14 cellular contexts compared by ENCODE assay signal in genomic region chr21:34499116-34499515, GRCh38. TPM values are rescaled to one million over a fixed set of nuclear protein-coding genes. Genes with fewer than 3 reads are reported as not detected.
A peak's percentile ranks its signal among the peaks of the same experiment; 100 is the strongest.
DNase-seq lines count a peak whose midpoint lies in the region; FAIRE-seq and TF ChIP-seq lines count a peak whose summit lies in the region.
"Had no signal": no experiment of that assay in that cellular context is flagged by ENCODE, and none has a peak within 500 bp of the region (broad histone marks: within the 10 kb centered on the region; RNA-seq: fewer than 3 reads in every experiment).

No MANE protein-coding gene starts in this region.

- WGBS in trophoblast cell (ENCODE audit: extremely low coverage, insufficient coverage, insufficient read length), result no CpG with 5 or more reads among the region's 4 CpGs
- WGBS in neuronal stem cell (ENCODE audit: extremely low coverage in 2 of 2, insufficient read length in 2 of 2, insufficient replicate concordance in 1 of 2), 2 donors, result no CpG with 5 or more reads among the region's 4 CpGs

- H2BK15ac ChIP-seq in neuronal stem cell (ENCODE audit: low read length), result no peak overlapping the region

- H4K12ac ChIP-seq in trophoblast cell (ENCODE audit: low read depth, low read length), result no peak overlapping the region

- H3K4me1 ChIP-seq in trophoblast cell (ENCODE audit: control insufficient read depth in 1 of 2, insufficient read depth in 2 of 2, low read length in 2 of 2), result peaks cover 12% of the 10 kb centered on the region in 2 experiments
- no peaks in the 10 kb centered on the region for H3K4me1 ChIP-seq in neuronal stem cell (ENCODE audit: control insufficient read depth in 2 of 2, insufficient read depth in 1 of 2, low read depth in 1 of 2, low read length in 2 of 2)

- peak overlapping the region; percentile 54 for H3K27ac ChIP-seq in trophoblast cell (ENCODE audit: low read depth, low read length)
- H3K27ac ChIP-seq in neuronal stem cell (replicated peaks; ENCODE audit: low read length), result no peak overlapping the region
- H3K27ac ChIP-seq: GM23248, HL-60 had no signal

- H4K8ac ChIP-seq in trophoblast cell (ENCODE audit: low read depth, low read length) (no peak overlapping the region), neuronal stem cell (ENCODE audit: low read depth, low read length) (no peak overlapping the region)

- H3K79me2 ChIP-seq in trophoblast cell (ENCODE audit: control insufficient read depth, insufficient read depth, low read length, poor library complexity), result no peaks in the 10 kb centered on the region

- no peak overlapping the region for H2BK120ac ChIP-seq in trophoblast cell (ENCODE audit: insufficient read depth, low read length, poor library complexity)
- no peak overlapping the region for H2BK120ac ChIP-seq in neuronal stem cell (ENCODE audit: low read depth, low read length)

- H3K36me3 ChIP-seq in bronchial epithelial cell (ENCODE audit: control insufficient read depth, insufficient read depth, low read length), result no peaks in the 10 kb centered on the region
- H3K36me3 ChIP-seq in trophoblast cell (ENCODE audit: control insufficient read depth in 1 of 2, insufficient read depth in 2 of 2, low read length in 2 of 2), result no peaks in the 10 kb centered on the region
- H3K36me3 ChIP-seq in neuronal stem cell (replicated peaks in 1 of 2; ENCODE audit: control insufficient read depth in 2 of 2, insufficient read depth in 2 of 2, low read length in 2 of 2), result no peaks in the 10 kb centered on the region

- H3K9me3 ChIP-seq in trophoblast cell (ENCODE audit: insufficient read depth, low read depth, low read length) (peaks cover 2% of the 10 kb centered on the region), neuronal stem cell (replicated peaks in 1 of 2; ENCODE audit: control insufficient read depth in 2 of 2, insufficient read depth in 1 of 2, low read depth in 1 of 2, low read length in 2 of 2) (peaks cover 0 to 4% of the 10 kb centered on the region in 2 donors)

- no peak for TF ChIP-seq CTCF in bronchial epithelial cell (IDR thresholded peaks at IDR 0.05; ENCODE audit: insufficient read depth, low read length, severe bottlenecking)

- H3K18ac ChIP-seq in trophoblast cell (ENCODE audit: low read length) (no peak overlapping the region), neuronal stem cell (ENCODE audit: low read length) (no peak overlapping the region)

- no peak overlapping the region for H3K23ac ChIP-seq in trophoblast cell (ENCODE audit: low read length)
- H3K23ac ChIP-seq in neuronal stem cell (ENCODE audit: low read depth, low read length, poor library complexity), result no peak overlapping the region

- H2AFZ ChIP-seq in trophoblast cell (ENCODE audit: insufficient read depth, low read length, poor library complexity) (no peak overlapping the region), neuronal stem cell (ENCODE audit: low read length) (no peak overlapping the region)
- H2AFZ ChIP-seq: GM23248 had no signal

- H2BK5ac ChIP-seq in trophoblast cell (ENCODE audit: low read depth, low read length, poor library complexity) (peak overlapping the region; percentile 9), neuronal stem cell (ENCODE audit: low read length) (no peak overlapping the region)

- no peak overlapping the region for H3K9ac ChIP-seq in trophoblast cell (ENCODE audit: low read length)
- no peak overlapping the region for H3K9ac ChIP-seq in neuronal stem cell (ENCODE audit: low read depth, low read length, poor library complexity)
- H3K9ac ChIP-seq: GM23248 had no signal

- H3K4ac ChIP-seq in trophoblast cell (ENCODE audit: low read depth, low read length), result no peak overlapping the region
- no peak overlapping the region for H3K4ac ChIP-seq in neuronal stem cell (ENCODE audit: low read length)

- peak; percentile 40 for FAIRE-seq in bronchial epithelial cell (lab: Jason Lieb, UNC)
- FAIRE-seq: GM12878, GM18507, H54 had no signal

- H3K14ac ChIP-seq in trophoblast cell (ENCODE audit: low read length) (no peak overlapping the region), neuronal stem cell (ENCODE audit: low read length) (no peak overlapping the region)

- H3K79me1 ChIP-seq in trophoblast cell (ENCODE audit: low read length) (peaks cover 5% of the 10 kb centered on the region), neuronal stem cell (ENCODE audit: low read depth, low read length) (no peaks in the 10 kb centered on the region)

- peak overlapping the region; percentile 0 for H4K91ac ChIP-seq in trophoblast cell (ENCODE audit: low read depth, low read length)
- H4K91ac ChIP-seq in neuronal stem cell (ENCODE audit: low read depth, low read length, poor library complexity), result no peak overlapping the region

- H2AK5ac ChIP-seq in trophoblast cell (ENCODE audit: low read length) (no peak overlapping the region), neuronal stem cell (ENCODE audit: low read depth, low read length) (no peak overlapping the region)

- DNase-seq in COLO668 (lab: John Stamatoyannopoulos, UW; ENCODE audit: unreplicated experiment) (peak; percentile 64), ELF-1 (ENCODE audit: low read depth, low spot score) (peak; percentile 38), bronchial epithelial cell (ENCODE audit: low read depth) (no peak), trophoblast cell (peak in 1 of 2 donors; percentile 54), neuronal stem cell (ENCODE audit: low spot score) (no peak), 8988T (no peak)
- DNase-seq: Calu3; CD8-positive, alpha-beta memory T cell; DMS 273 treated with DMSO at 0.1 percent for 48 hours; GM23248 had no signal

- no peaks in the 10 kb centered on the region for H3K27me3 ChIP-seq in bronchial epithelial cell (ENCODE audit: control insufficient read depth, insufficient read depth, low read length)
- H3K27me3 ChIP-seq in trophoblast cell (ENCODE audit: insufficient read depth, low read length), result no peaks in the 10 kb centered on the region
- peaks cover 0 to 3% (median 0%) of the 10 kb centered on the region in 3 experiments for H3K27me3 ChIP-seq in neuronal stem cell (ENCODE audit: control insufficient read depth in 3 of 3, insufficient read depth in 3 of 3, low read depth in 1 of 3, low read length in 3 of 3)

- H3K4me3 ChIP-seq in bronchial epithelial cell (ENCODE audit: low read depth, low read length), result no peak overlapping the region
- H3K4me3 ChIP-seq in trophoblast cell (ENCODE audit: low read depth, low read length), result no peak overlapping the region
- H3K4me3 ChIP-seq in neuronal stem cell (ENCODE audit: low read length in 2 of 2), result peak overlapping the region in 1 of 2 donors; percentile 7
- H3K4me3 ChIP-seq: GM12878, GM23248 had no signal

- H3K4me2 ChIP-seq in trophoblast cell (ENCODE audit: low read length) (peak overlapping the region; percentile 21), neuronal stem cell (ENCODE audit: insufficient read depth, low read length, poor library complexity, severe bottlenecking) (no peak overlapping the region)

- H2BK12ac ChIP-seq in trophoblast cell (ENCODE audit: low read length), result peak overlapping the region; percentile 17
- no peak overlapping the region for H2BK12ac ChIP-seq in neuronal stem cell (ENCODE audit: low read length)

RNA-seq across cellular contexts. Expression of gene KCNE1, which starts 12.9 kb away (rescaled TPM):
- 0.26 and 1.0 TPM in 2 replicates for total RNA-seq in bronchial epithelial cell
- 0.37 TPM in 2 replicates for polyA plus RNA-seq in trophoblast cell (2013)
- 0.04 TPM for polyA plus RNA-seq in neuronal stem cell (2013, experiment 1 of 2)
- 0.06 TPM for polyA plus RNA-seq in neuronal stem cell (2013, experiment 2 of 2)
- polyA plus RNA-seq: CD8-positive, alpha-beta memory T cell; GM23248 had no signal

Comparison
In these comparisons a context has a peak if more than half of its experiments do, and no peak if none do; other contexts are left out.
1. DNase-seq: peak in COLO668 (single experiment) and ELF-1 (single experiment); none in bronchial epithelial cell (single experiment), neuronal stem cell (single experiment) and 8988T (single experiment).